ENCODE assay signal across 8 cellular contexts in the genomic region with DNA sequence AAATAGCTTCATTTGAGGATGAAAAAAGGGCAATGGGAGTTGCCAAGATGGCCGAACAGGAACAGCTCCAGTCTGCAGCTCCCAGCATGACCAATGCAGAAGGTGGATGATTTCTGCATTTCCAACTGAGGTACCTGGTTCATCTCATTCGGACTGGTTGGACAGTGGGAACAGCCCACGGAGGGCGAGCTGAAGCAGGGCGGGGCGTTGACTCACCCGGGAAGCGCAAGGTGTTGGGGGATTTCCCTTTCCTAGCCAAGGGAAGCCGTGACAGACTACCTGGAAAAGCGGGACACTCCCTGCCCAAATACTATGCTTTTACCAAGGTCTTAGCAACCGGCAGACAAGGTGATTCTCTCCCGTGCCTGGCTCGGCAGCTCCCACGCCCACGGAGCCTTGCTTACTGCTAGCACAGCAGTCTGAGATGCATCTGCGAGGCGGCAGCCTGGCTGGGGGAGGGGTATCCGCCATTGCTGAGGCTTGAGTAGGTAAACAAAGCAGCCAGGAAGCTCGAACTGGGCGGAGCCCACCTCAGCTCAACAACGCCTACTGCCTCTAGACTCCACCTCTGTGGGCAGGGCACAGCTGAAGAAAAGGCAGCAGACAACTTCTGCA.
DNase-seq lines count a peak whose midpoint lies in the region; ATAC-seq, FAIRE-seq and TF ChIP-seq lines count a peak whose summit lies in the region.
"Not testable (repeated sequence)": the region's sequence is repeated elsewhere in the genome, so short reads cannot be mapped to it uniquely, and the experiment has no call there.

No MANE protein-coding gene starts in this region.

- H3K27ac Mint-ChIP-seq in CD8-positive, alpha-beta T cell, result peak overlapping the region; percentile 94

- peaks cover 36% of the 10 kb centered on the region for H3K4me1 Mint-ChIP-seq in CD8-positive, alpha-beta T cell (ENCODE audit: low read depth)

- TF ChIP-seq POLR2A in H1 (IDR thresholded peaks at IDR 0.05; ENCODE audit: control extremely low read depth in 1 of 2, low read depth in 2 of 2, low read length in 2 of 2), result not testable (repeated sequence)

- not testable (repeated sequence) for H2BK20ac ChIP-seq in H1 (ENCODE audit: low read length)

- H3K36me3 ChIP-seq in CD8-positive, alpha-beta T cell (ENCODE audit: insufficient read depth, low read length); H1 (ENCODE audit: control insufficient read depth in 2 of 4, insufficient read depth in 4 of 4, low read length in 3 of 4); kidney (ENCODE audit: control insufficient read depth in 1 of 2, insufficient read depth in 2 of 2, low read length in 2 of 2): not testable (repeated sequence)

- not testable (repeated sequence) for H2BK15ac ChIP-seq in H1 (ENCODE audit: low read length)

- peak overlapping the region; percentile 60 for H3K18ac ChIP-seq in H1 (ENCODE audit: extremely low read depth, low read length)

- peaks cover 18% of the 10 kb centered on the region for H3K36me3 Mint-ChIP-seq in CD8-positive, alpha-beta T cell

- H4K5ac ChIP-seq in H1 (ENCODE audit: insufficient read length, low read depth, low read length), result peak overlapping the region; percentile 72

- not testable (repeated sequence) for H3K9me3 ChIP-seq in CD8-positive, alpha-beta T cell (ENCODE audit: low read length); H1 (ENCODE audit: insufficient read depth in 2 of 2, low read depth in 1 of 2, low read length in 1 of 2); kidney (ENCODE audit: control insufficient read depth in 1 of 2, low read length in 2 of 2)

- TF ChIP-seq CTCF in CD8-positive, alpha-beta T cell (IDR thresholded peaks at IDR 0.05); H1 (IDR thresholded peaks at IDR 0.05; ENCODE audit: control extremely low read depth in 1 of 3, insufficient read depth in 1 of 3, low read depth in 1 of 3, low read length in 3 of 3); kidney (IDR thresholded peaks at IDR 0.05; ENCODE audit: borderline replicate concordance, extremely low read depth, insufficient read depth): not testable (repeated sequence)

- peak overlapping the region; percentile 65 to 83 for H3K4me2 ChIP-seq in H1 (ENCODE audit: insufficient read depth in 1 of 2, low read depth in 2 of 2, low read length in 2 of 2)

- FAIRE-seq in H1 (lab: Jason Lieb, UNC); kidney (lab: Jason Lieb, UNC): not testable (repeated sequence)

- 51% methylated on average over 9 of the region's 21 CpGs; no CpG with 5 or more reads in 1 of the 2 experiments for WGBS in H1 (ENCODE audit: extremely low coverage in 1 of 2, insufficient coverage in 1 of 2, insufficient read length in 1 of 2, insufficient replicate concordance in 2 of 2, low coverage in 1 of 2, low lambda C conversion rate in 2 of 2, missing lambda C conversion rate in 1 of 2), 2 experiments

- H2AFZ ChIP-seq in H1 (ENCODE audit: low read length), result peak overlapping the region; percentile 88; the same call in 1 of the 2 replicates

- DNase-seq in CD8-positive, alpha-beta T cell, result peak; percentile 50 to 86 (median 57)
- peak; percentile 64 for DNase-seq in NCI-H748 treated with DMSO at 0.1 percent for 48 hours (lab: John Stamatoyannopoulos, UW)
- DNase-seq in activated CD4-positive, alpha-beta T cell treated with anti-CD3 and anti-CD28 coated beads for 48 hours, result peak; percentile 82
- peak; percentile 26 for DNase-seq in activated gamma-delta T cell (lab: John Stamatoyannopoulos, UW)
- DNase-seq in H1 (ENCODE audit: low read depth in 1 of 2, low spot score in 2 of 2), result peak in 1 of 2 experiments; percentile 63
- DNase-seq in kidney, result peak; percentile 89
- peak; percentile 78 for DNase-seq in posterior vena cava (ENCODE audit: low spot score)
- peak; percentile 8 to 21 for DNase-seq in stimulated activated CD8-positive, alpha-beta memory T cell treated with anti-CD3 and anti-CD28 coated beads, Interleukin-2, amount 100 ng/mL, for 1 hour (ENCODE audit: low read depth in 2 of 2)

- not testable (repeated sequence) for H3K27me3 Mint-ChIP-seq in CD8-positive, alpha-beta T cell (ENCODE audit: low read depth)

- intact Hi-C loops in CD8-positive, alpha-beta T cell (cut with DNase I, micrococcal nuclease), result loop anchor here (5.0 to 10.0 kb wide), 3 partner anchors 88 to 495 kb away; partner anchors contain the start of genes ACSL4 (in 1 of the 2) and AMMECR1 (in 1 of the 2)
- intact Hi-C loops in kidney (cut with DNase I); posterior vena cava (cut with DNase I): not testable (repeated sequence)

- H3K14ac ChIP-seq in H1 (ENCODE audit: insufficient read length), result not testable (repeated sequence)

- peak overlapping the region; percentile 93; the same call in 1 of the 2 replicates for H4K8ac ChIP-seq in H1 (ENCODE audit: extremely low read depth, insufficient read depth, low read length)

- peak overlapping the region in 3 of 4 experiments; percentile 75 to 85 (median 83); a peak in 6 of 7 replicates for H3K9ac ChIP-seq in H1 (replicated peaks in 1 of 4; ENCODE audit: extremely low read depth in 1 of 4, low read depth in 3 of 4, low read length in 3 of 4)
- not testable (repeated sequence) for H3K9ac ChIP-seq in kidney (ENCODE audit: low read length in 2 of 2)

- H3K4me1 ChIP-seq in CD8-positive, alpha-beta T cell (ENCODE audit: insufficient read depth, low read length); H1 (replicated peaks in 1 of 4; ENCODE audit: control insufficient read depth in 3 of 4, insufficient read depth in 4 of 4, low read length in 3 of 4); kidney (ENCODE audit: control insufficient read depth in 1 of 2, insufficient read depth in 1 of 2, low read depth in 1 of 2, low read length in 2 of 2): not testable (repeated sequence)

- H3K56ac ChIP-seq in H1 (replicated peaks; ENCODE audit: insufficient read length, low read depth, low read length), result not testable (repeated sequence)

- H3K4me3 ChIP-seq in CD8-positive, alpha-beta T cell (ENCODE audit: low read depth, low read length), result peak overlapping the region; percentile 8
- H3K4me3 ChIP-seq in H1 (ENCODE audit: extremely low read depth in 1 of 4, insufficient read depth in 2 of 4, low read depth in 3 of 4, low read length in 4 of 4), result peak overlapping the region; percentile 24 to 64 (median 42); a peak in 7 of 8 replicates
- peak overlapping the region; percentile 34 to 47 for H3K4me3 ChIP-seq in kidney (ENCODE audit: low read length in 2 of 2)

- not testable (repeated sequence) for TF ChIP-seq EP300 in H1 (IDR thresholded peaks at IDR 0.05; ENCODE audit: borderline replicate concordance in 1 of 2, low read depth in 2 of 2, low read length in 2 of 2)

- CTCF ChIA-PET in CD8-positive, alpha-beta T cell (lab: Charles Lee), result not testable (repeated sequence)
- CTCF ChIA-PET in H1 (lab: Charles Lee; ENCODE audit: partially characterized antibody), result interaction anchor here (0.6 to 1.0 kb wide), 2 partner anchors 9 to 31 kb away, joined by 3 read pairs; no protein-coding TSS in a partner anchor

- H3K79me2 ChIP-seq in H1 (ENCODE audit: control insufficient read depth in 1 of 2, insufficient read depth in 2 of 2, low read length in 2 of 2), result not testable (repeated sequence)

- not testable (repeated sequence) for H3K23me2 ChIP-seq in H1 (ENCODE audit: low read depth, low read length)

- not testable (repeated sequence) for H2BK120ac ChIP-seq in H1 (replicated peaks; ENCODE audit: low read depth, low read length)

- not testable (repeated sequence) for H3K9me3 Mint-ChIP-seq in CD8-positive, alpha-beta T cell

- peak overlapping the region; percentile 90; the same call in 1 of the 2 replicates for H2BK5ac ChIP-seq in H1 (ENCODE audit: low read depth, low read length)

- H3K23ac ChIP-seq in H1 (ENCODE audit: insufficient read length), result not testable (repeated sequence)

- POLR2A ChIA-PET in CD8-positive, alpha-beta T cell (lab: Charles Lee), result interaction anchor here (0.9 to 1.6 kb wide), 3 partner anchors 17 to 88 kb away, joined by 3 to 6 read pairs (median 3); partner anchors contain the start of gene AMMECR1
- POLR2A ChIA-PET in H1 (lab: Charles Lee; ENCODE audit: partially characterized antibody), result interaction anchor here (0.6 to 1.7 kb wide), 5 partner anchors 12 to 305 kb away, joined by 3 to 5 read pairs (median 3); no protein-coding TSS in a partner anchor

- not testable (repeated sequence) for H3K27ac ChIP-seq in CD8-positive, alpha-beta T cell (ENCODE audit: low read depth, low read length); kidney (ENCODE audit: low read depth in 2 of 2, low read length in 2 of 2)
- peak overlapping the region; percentile 85 for H3K27ac ChIP-seq in H1 (ENCODE audit: low read depth, low read length)

- not testable (repeated sequence) for H3K79me1 ChIP-seq in H1 (ENCODE audit: low read depth, low read length)

- not testable (repeated sequence) for H3K27me3 ChIP-seq in CD8-positive, alpha-beta T cell (ENCODE audit: insufficient read depth, low read length); H1 (replicated peaks in 1 of 4; ENCODE audit: control insufficient read depth in 3 of 4, extremely low read depth in 1 of 4, insufficient read depth in 3 of 4, low read length in 3 of 4)

- peak overlapping the region; percentile 77; the same call in 1 of the 2 replicates for H2BK12ac ChIP-seq in H1 (ENCODE audit: low read depth, low read length)

- H4K20me1 ChIP-seq in H1 (replicated peaks in 1 of 2; ENCODE audit: control insufficient read depth in 1 of 2, insufficient read depth in 2 of 2, low read length in 2 of 2), result not testable (repeated sequence)

- 0 out of 2 replicates have a peak overlapping the region, but pooled peaks have one; percentile 39 for H2AK5ac ChIP-seq in H1 (ENCODE audit: low read depth, low read length)

- H3K4ac ChIP-seq in H1 (replicated peaks; ENCODE audit: insufficient read length, low read depth, low read length), result not testable (repeated sequence)

- H3K4me3 Mint-ChIP-seq in CD8-positive, alpha-beta T cell, result peak overlapping the region; percentile 80

- TF ChIP-seq RAD21 in H1 (IDR thresholded peaks at IDR 0.05 in 1 of 2, conservative IDR thresholded peaks at IDR 0.05 in 1 of 2; ENCODE audit: low read depth in 2 of 2, low read length in 2 of 2), result not testable (repeated sequence)

- not testable (repeated sequence) for H4K91ac ChIP-seq in H1 (replicated peaks; ENCODE audit: insufficient read length, low read length)

- peak; percentile 48 for ATAC-seq in CD8-positive, alpha-beta T cell

TF ChIP-seq in H1, 55 proteins besides CTCF, POLR2A, EP300 and RAD21:
- 0 out of 2 replicates have a peak, but pooled peaks have one; percentile 30 for TF ChIP-seq PHF8 (conservative IDR thresholded peaks at IDR 0.05; ENCODE audit: low read depth, low read length)
- 0 out of 2 replicates have a peak, but pooled peaks have one; percentile 23 for TF ChIP-seq TAF1 (IDR thresholded peaks at IDR 0.05; ENCODE audit: low read depth, low read length)
- TF ChIP-seq YY1 (IDR thresholded peaks at IDR 0.05; ENCODE audit: low read depth, low read length), result peak; percentile 79
